ENCODE assay signal across 8 cellular contexts in genomic region chr3:196631655-196632032, GRCh38. TPM values are rescaled to one million over a fixed set of nuclear protein-coding genes. Genes with fewer than 3 reads are reported as not detected.
A peak's percentile ranks its signal among the peaks of the same experiment; 100 is the strongest.
DNase-seq lines count a peak whose midpoint lies in the region; ATAC-seq and TF ChIP-seq lines count a peak whose summit lies in the region.

No MANE protein-coding gene starts in this region.

- peak overlapping the region; percentile 69 for H3K27ac ChIP-seq in CD4-positive, alpha-beta memory T cell (ENCODE audit: low read depth, low read length)
- H3K27ac ChIP-seq in lung (ENCODE audit: low read depth in 1 of 2, low read length in 1 of 2) (peak overlapping the region; percentile 84 to 99), vagina (peak overlapping the region; percentile 80)

- peak overlapping the region; percentile 94 to 98 (median 96) for H3K27ac Mint-ChIP-seq in CD4-positive, alpha-beta memory T cell

- TF ChIP-seq CTCF in astrocyte of the cerebellum (IDR thresholded peaks at IDR 0.05; ENCODE audit: low read depth, low read length, missing control alignments) (no peak), lung (IDR thresholded peaks at IDR 0.05; ENCODE audit: control extremely low read depth, extremely low read depth) (no peak), vagina (IDR thresholded peaks at IDR 0.05) (no peak)

- H3K27me3 ChIP-seq in CD4-positive, alpha-beta memory T cell (ENCODE audit: insufficient read depth, low read length): no peaks in the 10 kb centered on the region
- no peaks in the 10 kb centered on the region for H3K27me3 ChIP-seq in lung (ENCODE audit: control insufficient read depth, insufficient read depth)
- H3K27me3 ChIP-seq in vagina: no peaks in the 10 kb centered on the region

- DNase-seq in CD4-positive, alpha-beta memory T cell: peak in 1 of 5 donors; percentile 72
- DNase-seq in KG1 (lab: John Stamatoyannopoulos, UW): peak; percentile 87
- no peak for DNase-seq in astrocyte of the cerebellum (ENCODE audit: low read depth)
- DNase-seq in lung (ENCODE audit: low spot score): no peak
- DNase-seq in vagina (ENCODE audit: extremely low spot score in 2 of 2): no peak
- no peak for DNase-seq in hepatic stellate cell (ENCODE audit: low spot score)

- POLR2A ChIA-PET in CD4-positive, alpha-beta memory T cell (lab: Charles Lee; ENCODE audit: partially characterized antibody): interaction anchor here (0.6 to 6.3 kb wide), 21 partner anchors 8 to 311 kb away, joined by 3 to 121 read pairs (median 4); partner anchors contain the start of genes CEP19, FBXO45, NCBP2 and NRROS

- ATAC-seq in lung (ENCODE audit: insufficient read depth, low FRiP score) (no peak), HG02970 (IDR thresholded peaks at IDR 0.05; ENCODE audit: low FRiP score, unreplicated experiment) (no peak), GM21576 (IDR thresholded peaks at IDR 0.05; ENCODE audit: unreplicated experiment) (no peak)

- peak overlapping the region; percentile 24 to 77 for H3K4me3 ChIP-seq in CD4-positive, alpha-beta memory T cell (ENCODE audit: low read length in 2 of 2)
- H3K4me3 ChIP-seq in astrocyte of the cerebellum (ENCODE audit: low read depth, low read length) (peak overlapping the region; percentile 56), lung (peak overlapping the region; percentile 75), vagina (peak overlapping the region; percentile 67 to 68)

- peaks cover 0 to 1% (median 0%) of the 10 kb centered on the region in 8 donors for H3K9me3 Mint-ChIP-seq in CD4-positive, alpha-beta memory T cell

- in situ Hi-C loops in astrocyte of the cerebellum (cut with HindIII; ENCODE audit: low sequenced_read_pairs): loop anchor here (10.0 kb wide), 1 partner anchor 63 kb away; no protein-coding TSS in a partner anchor

- H3K9me3 ChIP-seq in CD4-positive, alpha-beta memory T cell (ENCODE audit: control insufficient read depth in 1 of 2, low read length in 2 of 2): no peaks in the 10 kb centered on the region
- no peaks in the 10 kb centered on the region for H3K9me3 ChIP-seq in lung (ENCODE audit: control insufficient read depth in 2 of 2, insufficient read depth in 1 of 2, low read length in 1 of 2)
- no peaks in the 10 kb centered on the region for H3K9me3 ChIP-seq in vagina

- H3K4me1 ChIP-seq in CD4-positive, alpha-beta memory T cell (ENCODE audit: insufficient read depth, low read length): peaks cover 54% of the 10 kb centered on the region
- H3K4me1 ChIP-seq in lung (ENCODE audit: control insufficient read depth in 2 of 2, insufficient read depth in 2 of 2, low read length in 2 of 2) (peaks cover 0 to 3% of the 10 kb centered on the region in 2 donors), vagina (peaks cover 15% of the 10 kb centered on the region)

- no peak for TF ChIP-seq POLR2A in vagina (IDR thresholded peaks at IDR 0.05)

- WGBS in lung, 2 donors: 15 to 23% methylated on average over 5 of the region's 5 CpGs

- peaks cover 34 to 68% (median 50%) of the 10 kb centered on the region in 4 donors for H3K4me1 Mint-ChIP-seq in CD4-positive, alpha-beta memory T cell

- H3K36me3 ChIP-seq in CD4-positive, alpha-beta memory T cell (ENCODE audit: insufficient read depth, low read length): no peaks in the 10 kb centered on the region
- H3K36me3 ChIP-seq in lung (ENCODE audit: control insufficient read depth in 2 of 2, insufficient read depth in 2 of 2, low read length in 2 of 2) (no peaks in the 10 kb centered on the region), vagina (no peaks in the 10 kb centered on the region)

- H3K27me3 Mint-ChIP-seq in CD4-positive, alpha-beta memory T cell: no peaks in the 10 kb centered on the region

- CTCF ChIA-PET in CD4-positive, alpha-beta memory T cell (lab: Charles Lee; ENCODE audit: partially characterized antibody): interaction anchor here (0.6 to 5.7 kb wide), 18 partner anchors 8 to 410 kb away, joined by 3 to 116 read pairs (median 4); partner anchors contain the start of genes CEP19, NRROS and PIGX

- H3K4me3 Mint-ChIP-seq in CD4-positive, alpha-beta memory T cell: peak overlapping the region; percentile 80 to 93 (median 86)

- intact Hi-C loops in CD4-positive, alpha-beta memory T cell (cut with micrococcal nuclease): loop anchor here (1.0 to 5.0 kb wide), 7 partner anchors 9 to 94 kb away; partner anchors contain the start of genes CEP19, FBXO45, PIGX and WDR53
- intact Hi-C loops in vagina (cut with DNase I): no loop called here

- peaks cover 0 to 3% of the 10 kb centered on the region in 2 donors for H3K36me3 Mint-ChIP-seq in CD4-positive, alpha-beta memory T cell

RNA-seq across cellular contexts. Expression of gene NRROS, which starts 7.8 kb away (rescaled TPM):
- 10 to 100 TPM; 18.7 to 20.0 TPM for total RNA-seq in CD4-positive, alpha-beta memory T cell
- polyA plus RNA-seq in CD4-positive, alpha-beta memory T cell: 1 to 10 TPM; 4.6 to 5.0 TPM
- 10 to 100 TPM in 1 of 2 donors, 1 to 10 TPM in 1; 9.7 to 17.6 TPM for total RNA-seq in lung
- polyA plus RNA-seq in lung: 10 to 100 TPM in 1 of 2 donors, 1 to 10 TPM in 1; 6.6 to 16.3 TPM
- total RNA-seq in vagina: 5.4 TPM
